20 cellular contexts compared by ENCODE assay signal in the genomic region with DNA sequence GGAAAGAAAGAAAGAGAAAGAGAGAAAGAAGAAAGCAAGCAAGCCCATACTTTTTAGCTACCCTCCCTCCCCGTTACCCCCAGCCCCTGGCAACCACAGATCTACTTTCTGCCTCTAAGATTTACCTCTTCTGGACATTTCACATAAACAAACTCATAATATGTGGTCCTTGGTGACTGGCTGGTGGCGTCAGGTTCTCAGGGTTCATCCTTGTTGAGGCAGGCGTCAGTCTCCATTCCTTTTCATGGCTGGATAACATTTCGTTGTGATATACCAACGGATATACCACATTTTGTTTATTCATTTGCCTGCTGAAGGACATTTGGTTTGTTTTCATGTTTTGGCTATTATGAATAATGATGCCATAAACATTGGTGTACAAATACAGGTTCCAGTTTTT. TPM values are rescaled to one million over a fixed set of nuclear protein-coding genes. Genes with fewer than 3 reads are reported as not detected.
"Had no signal": no experiment of that assay in that cellular context is flagged by ENCODE, and none has a peak within 500 bp of the region (broad histone marks: within the 10 kb centered on the region; RNA-seq: fewer than 3 reads in every experiment).

No MANE protein-coding gene starts in this region.

- H3K27me3 ChIP-seq: colonic mucosa, testis, tibial nerve had no signal

- H3K27ac Mint-ChIP-seq: memory B cell; naive B cell; nephron; stimulated activated naive B cell treated with anti-CD40 and anti-IgM and Interleukin-4, amounts not matched to agents 10 μg/mL and 1 μg/mL and 100 μg/mL, for 72 hours; stimulated activated naive CD8-positive, alpha-beta T cell treated with anti-CD3 and anti-CD28 coated beads, Interleukin-15, amount 100 ng/mL, for 72 hours had no signal

- H3K36me3 Mint-ChIP-seq: memory B cell; naive B cell; stimulated activated naive B cell treated with anti-CD40 and anti-IgM and Interleukin-4, amounts not matched to agents 10 μg/mL and 1 μg/mL and 100 μg/mL, for 72 hours had no signal

- H3K4me3 ChIP-seq: colonic mucosa, left ventricle myocardium inferior, lower lobe of right lung, sigmoid colon, skin epidermis, testis, tibial nerve had no signal

- DNase-seq: colonic mucosa; dermis blood vessel endothelial cell; erythroblast; foreskin keratinocyte; hippocampal formation; left ventricle myocardium inferior; lower lobe of right lung; naive B cell; occipital lobe; sigmoid colon; stimulated activated CD4-positive, alpha-beta T cell treated with anti-CD3 and anti-CD28 coated beads, Interleukin-2, amount 100 ng/mL, for 24 hours; stimulated activated CD4-positive, alpha-beta T cell treated with anti-CD3 and anti-CD28 coated beads, Interleukin-4, amount 100 ng/mL, for 4 hours; stimulated activated naive B cell treated with anti-CD40 and anti-IgM and Interleukin-4, amounts not matched to agents 10 μg/mL and 1 μg/mL and 100 μg/mL, for 72 hours; stimulated activated naive CD8-positive, alpha-beta T cell treated with anti-CD3 and anti-CD28 coated beads, Interleukin-15, amount 100 ng/mL, for 72 hours; testis had no signal

- H3K36me3 ChIP-seq: colonic mucosa, left ventricle myocardium inferior, lower lobe of right lung, sigmoid colon, tibial nerve had no signal

- H3K4me1 ChIP-seq: colonic mucosa, foreskin keratinocyte, sigmoid colon, testis had no signal

- H3K9me3 ChIP-seq: colonic mucosa, left ventricle myocardium inferior, lower lobe of right lung, sigmoid colon, testis, tibial nerve had no signal

- H3K27ac ChIP-seq: colonic mucosa, foreskin keratinocyte, left ventricle myocardium inferior, lower lobe of right lung, sigmoid colon, skin epidermis, testis, tibial nerve had no signal

- H3K9me3 Mint-ChIP-seq: memory B cell; naive B cell; nephron; stimulated activated naive B cell treated with anti-CD40 and anti-IgM and Interleukin-4, amounts not matched to agents 10 μg/mL and 1 μg/mL and 100 μg/mL, for 72 hours; stimulated activated naive CD8-positive, alpha-beta T cell treated with anti-CD3 and anti-CD28 coated beads, Interleukin-15, amount 100 ng/mL, for 72 hours had no signal

- ATAC-seq: foreskin keratinocyte; lower lobe of right lung; stimulated activated naive B cell treated with anti-CD40 and anti-IgM and Interleukin-4, amounts not matched to agents 10 μg/mL and 1 μg/mL and 100 μg/mL, for 72 hours; stimulated activated naive CD8-positive, alpha-beta T cell treated with anti-CD3 and anti-CD28 coated beads, Interleukin-15, amount 100 ng/mL, for 72 hours had no signal

- H3K4me1 Mint-ChIP-seq: stimulated activated naive B cell treated with anti-CD40 and anti-IgM and Interleukin-4, amounts not matched to agents 10 μg/mL and 1 μg/mL and 100 μg/mL, for 72 hours; stimulated activated naive CD8-positive, alpha-beta T cell treated with anti-CD3 and anti-CD28 coated beads, Interleukin-15, amount 100 ng/mL, for 72 hours had no signal

- H3K4me3 Mint-ChIP-seq: memory B cell; naive B cell; nephron; stimulated activated naive B cell treated with anti-CD40 and anti-IgM and Interleukin-4, amounts not matched to agents 10 μg/mL and 1 μg/mL and 100 μg/mL, for 72 hours; stimulated activated naive CD8-positive, alpha-beta T cell treated with anti-CD3 and anti-CD28 coated beads, Interleukin-15, amount 100 ng/mL, for 72 hours had no signal

RNA-seq across cellular contexts. Expression of gene CDH23, which starts 30.5 kb away (rescaled TPM):
- total RNA-seq: endothelial cell of umbilical vein had no signal
- polyA plus RNA-seq: endothelial cell of umbilical vein, foreskin keratinocyte had no signal
